8 cellular contexts compared by ENCODE assay signal in genomic region chr6:142943746-142944125, GRCh38. TPM values are rescaled to one million over a fixed set of nuclear protein-coding genes. Genes with fewer than 3 reads are reported as not detected.
A peak's percentile ranks its signal among the peaks of the same experiment; 100 is the strongest.
DNase-seq lines count a peak whose midpoint lies in the region; ATAC-seq lines count a peak whose summit lies in the region.

No MANE protein-coding gene starts in this region.

- H3K9me3 ChIP-seq in ES-I3 (ENCODE audit: control insufficient read depth, insufficient read depth, low read length): no peaks in the 10 kb centered on the region
- H3K9me3 ChIP-seq in adipocyte (ENCODE audit: control insufficient read depth, low read length): no peaks in the 10 kb centered on the region
- no peaks in the 10 kb centered on the region for H3K9me3 ChIP-seq in iPS-15b (ENCODE audit: control insufficient read depth, insufficient read depth, low read length)

- ATAC-seq in GM21515 (IDR thresholded peaks at IDR 0.05; ENCODE audit: unreplicated experiment): no peak

- H3K9ac ChIP-seq in ES-I3 (ENCODE audit: low read depth, low read length) (peak overlapping the region; percentile 96; the same call in 1 of the 2 replicates), adipocyte (ENCODE audit: low read length) (peak overlapping the region; percentile 95), iPS-15b (ENCODE audit: low read depth, low read length) (no peak overlapping the region)

- no peaks in the 10 kb centered on the region for H3K27me3 ChIP-seq in adipocyte (replicated peaks; ENCODE audit: control insufficient read depth, insufficient read depth, low read length)
- no peaks in the 10 kb centered on the region for H3K27me3 ChIP-seq in iPS-15b (ENCODE audit: control insufficient read depth, insufficient read depth, low read length)

- H3K4me1 ChIP-seq in ES-I3 (ENCODE audit: insufficient read depth, low read length) (0 out of 2 replicates have a peak, but pooled peaks cover 5% of the 10 kb centered on the region), adipocyte (ENCODE audit: control insufficient read depth, insufficient read depth, low read length) (peaks cover 20% of the 10 kb centered on the region), iPS-15b (ENCODE audit: control insufficient read depth, insufficient read depth, low read length) (peaks cover 5% of the 10 kb centered on the region)

- H3K4me3 ChIP-seq in adipocyte (ENCODE audit: low read length): peak overlapping the region; percentile 98
- H3K4me3 ChIP-seq in iPS-15b (ENCODE audit: low read depth, low read length): peak overlapping the region; percentile 94

- H3K36me3 ChIP-seq in ES-I3 (ENCODE audit: insufficient read depth, low read length): no peaks in the 10 kb centered on the region
- no peaks in the 10 kb centered on the region for H3K36me3 ChIP-seq in adipocyte (ENCODE audit: control insufficient read depth, insufficient read depth, low read length, severe bottlenecking)
- H3K36me3 ChIP-seq in iPS-15b (ENCODE audit: control insufficient read depth, insufficient read depth, low read length): no peaks in the 10 kb centered on the region

- DNase-seq in RPMI7951 (ENCODE audit: low read depth): peak; percentile 16
- peak; percentile 62 for DNase-seq in adipocyte (ENCODE audit: low read depth)
- DNase-seq in stimulated activated CD4-positive, alpha-beta T cell treated with anti-CD3 and anti-CD28 coated beads, Interleukin-1b, Interleukin-23, amount 100 ng/mL, for 4 hours (ENCODE audit: low read depth in 2 of 2): peak; percentile 11 to 22
- no peak for DNase-seq in NCI-H2107 (lab: John Stamatoyannopoulos, UW)
- DNase-seq in NCI-H345 (lab: John Stamatoyannopoulos, UW): no peak

RNA-seq across cellular contexts. Expression of gene HIVEP2, which starts 1.2 kb away (rescaled TPM):
- total RNA-seq in RPMI7951 (2014; rRNA removed; shearing (Covaris generic)): 7.3 and 8.8 TPM in 2 replicates

Comparison
In these comparisons a context has a peak if more than half of its experiments do, and no peak if none do; other contexts are left out.
1. DNase-seq: peak in RPMI7951 (single experiment), adipocyte (single experiment) and stimulated activated CD4-positive, alpha-beta T cell treated with anti-CD3 and anti-CD28 coated beads, Interleukin-1b, Interleukin-23, amount 100 ng/mL, for 4 hours (2 of 2); none in NCI-H2107 (single experiment) and NCI-H345 (single experiment).